In the genomic region with DNA sequence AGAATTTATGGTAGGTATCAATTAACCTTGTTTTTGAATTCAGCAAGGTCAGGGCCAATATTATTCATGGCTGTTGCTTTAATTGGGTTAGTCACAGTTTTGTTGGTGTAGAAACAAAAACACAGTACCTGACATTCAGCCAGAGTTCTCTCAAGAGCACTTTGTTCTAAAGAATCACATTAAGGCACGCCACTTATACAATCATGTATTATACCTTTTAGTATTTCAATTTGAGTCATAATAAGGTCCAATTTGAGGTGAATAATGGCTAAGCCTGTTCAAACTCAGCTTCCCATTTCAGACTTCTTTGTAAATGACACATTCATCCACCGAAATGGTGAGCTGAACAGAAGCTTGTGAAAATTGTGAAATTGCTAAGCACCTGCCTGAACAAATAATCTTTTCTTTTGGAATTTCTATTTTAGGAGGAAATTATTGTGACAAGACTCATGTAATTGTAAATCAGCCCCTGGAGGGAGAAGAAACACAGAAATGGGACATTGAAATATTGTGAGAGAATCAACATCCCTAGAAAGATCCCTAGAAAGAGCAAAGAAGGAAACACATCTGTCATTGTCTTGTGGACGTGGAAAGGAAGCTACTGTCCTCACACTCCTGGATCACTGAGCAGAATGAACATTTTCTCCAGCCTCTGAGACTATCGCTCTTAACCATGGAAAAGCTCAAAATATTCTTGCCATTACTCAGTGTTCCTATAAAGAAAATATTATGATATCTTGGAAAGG, we compare ENCODE assay signal across 16 cellular contexts. TPM values are rescaled to one million over a fixed set of nuclear protein-coding genes. Genes with fewer than 3 reads are reported as not detected.
DNase-seq lines count a peak whose midpoint lies in the region; ATAC-seq and TF ChIP-seq lines count a peak whose summit lies in the region.
"Had no signal": no experiment of that assay in that cellular context is flagged by ENCODE, and none has a peak within 500 bp of the region (broad histone marks: within the 10 kb centered on the region; RNA-seq: fewer than 3 reads in every experiment).

No MANE protein-coding gene starts in this region.

- H3K9me3 Mint-ChIP-seq in activated naive CD8-positive, alpha-beta T cell treated with anti-CD3 and anti-CD28 coated beads for 36 hours, result no peaks in the 10 kb centered on the region
- H3K9me3 Mint-ChIP-seq in activated naive CD8-positive, alpha-beta T cell treated with anti-CD3 and anti-CD28 coated beads, Interleukin-2, amount 50 U/mL, for 24 hours, result no peaks in the 10 kb centered on the region
- H3K9me3 Mint-ChIP-seq: activated naive CD4-positive, alpha-beta T cell treated with anti-CD3 and anti-CD28 coated beads, Interleukin-2, amount 10 ng/mL, durations not matched to agents 7 days and 5 days had no signal

- TF ChIP-seq CTCF in thoracic aorta (IDR thresholded peaks at IDR 0.05), result no peak

- DNase-seq in activated naive CD8-positive, alpha-beta T cell treated with anti-CD3 and anti-CD28 coated beads for 36 hours, result no peak
- no peak for DNase-seq in activated naive CD8-positive, alpha-beta T cell treated with anti-CD3 and anti-CD28 coated beads, Interleukin-2, amount 50 U/mL, for 24 hours
- DNase-seq in NCI-H146 (lab: John Stamatoyannopoulos, UW), result peak; percentile 6
- DNase-seq in SK-MEL-5 (ENCODE audit: low read depth, low spot score), result peak; percentile 68
- DNase-seq in thoracic aorta (ENCODE audit: low spot score), result no peak
- no peak for DNase-seq in left lobe of liver (ENCODE audit: low spot score)
- DNase-seq in cerebellum (ENCODE audit: low spot score), result no peak
- DNase-seq: activated CD8-positive, alpha-beta memory T cell treated with anti-CD3 and anti-CD28 coated beads for 24 hours; activated naive CD4-positive, alpha-beta T cell treated with anti-CD3 and anti-CD28 coated beads, Interleukin-2, amount 10 ng/mL, durations not matched to agents 7 days and 5 days; AML-193; DND-41; NCI-H446; retina; SK-N-SH had no signal

- no peaks in the 10 kb centered on the region for H3K9me3 ChIP-seq in thoracic aorta
- H3K9me3 ChIP-seq: breast epithelium, SK-N-SH had no signal

- H3K4me3 Mint-ChIP-seq in activated naive CD8-positive, alpha-beta T cell treated with anti-CD3 and anti-CD28 coated beads for 36 hours, result no peak overlapping the region
- no peak overlapping the region for H3K4me3 Mint-ChIP-seq in activated naive CD8-positive, alpha-beta T cell treated with anti-CD3 and anti-CD28 coated beads, Interleukin-2, amount 50 U/mL, for 24 hours
- H3K4me3 Mint-ChIP-seq: activated naive CD4-positive, alpha-beta T cell treated with anti-CD3 and anti-CD28 coated beads, Interleukin-2, amount 10 ng/mL, durations not matched to agents 7 days and 5 days had no signal

- peaks cover 4% of the 10 kb centered on the region for H3K4me1 Mint-ChIP-seq in activated naive CD8-positive, alpha-beta T cell treated with anti-CD3 and anti-CD28 coated beads for 36 hours
- peaks cover 3% of the 10 kb centered on the region for H3K4me1 Mint-ChIP-seq in activated naive CD8-positive, alpha-beta T cell treated with anti-CD3 and anti-CD28 coated beads, Interleukin-2, amount 50 U/mL, for 24 hours
- H3K4me1 Mint-ChIP-seq: activated naive CD4-positive, alpha-beta T cell treated with anti-CD3 and anti-CD28 coated beads, Interleukin-2, amount 10 ng/mL, durations not matched to agents 7 days and 5 days had no signal

- peaks cover 12% of the 10 kb centered on the region for H3K36me3 Mint-ChIP-seq in activated naive CD8-positive, alpha-beta T cell treated with anti-CD3 and anti-CD28 coated beads for 36 hours
- peaks cover 40% of the 10 kb centered on the region for H3K36me3 Mint-ChIP-seq in activated naive CD8-positive, alpha-beta T cell treated with anti-CD3 and anti-CD28 coated beads, Interleukin-2, amount 50 U/mL, for 24 hours (ENCODE audit: low read depth)

- no peaks in the 10 kb centered on the region for H3K36me3 ChIP-seq in thoracic aorta
- H3K36me3 ChIP-seq: breast epithelium had no signal

- peaks cover 9 to 22% of the 10 kb centered on the region in 2 donors for H3K4me1 ChIP-seq in thoracic aorta (ENCODE audit: control insufficient read depth in 1 of 2, low read depth in 2 of 2)
- H3K4me1 ChIP-seq: breast epithelium had no signal

- H3K27ac ChIP-seq in thoracic aorta, result peak overlapping the region; percentile 34 to 37
- H3K27ac ChIP-seq: breast epithelium had no signal

- H3K27me3 Mint-ChIP-seq in activated naive CD8-positive, alpha-beta T cell treated with anti-CD3 and anti-CD28 coated beads for 36 hours, result no peaks in the 10 kb centered on the region
- H3K27me3 Mint-ChIP-seq in activated naive CD8-positive, alpha-beta T cell treated with anti-CD3 and anti-CD28 coated beads, Interleukin-2, amount 50 U/mL, for 24 hours, result no peaks in the 10 kb centered on the region
- H3K27me3 Mint-ChIP-seq: activated naive CD4-positive, alpha-beta T cell treated with anti-CD3 and anti-CD28 coated beads, Interleukin-2, amount 10 ng/mL, durations not matched to agents 7 days and 5 days had no signal

- H3K27me3 ChIP-seq in thoracic aorta (replicated peaks; ENCODE audit: insufficient read depth), result no peaks in the 10 kb centered on the region
- H3K27me3 ChIP-seq: breast epithelium had no signal

- no peak for ATAC-seq in activated naive CD8-positive, alpha-beta T cell treated with anti-CD3 and anti-CD28 coated beads, Interleukin-2, amount 50 U/mL, for 24 hours
- ATAC-seq in thoracic aorta (ENCODE audit: insufficient number of reproducible peaks, low FRiP score, low read depth), result no peak
- ATAC-seq in left lobe of liver, result no peak
- no peak for ATAC-seq in HG02870 (IDR thresholded peaks at IDR 0.05; ENCODE audit: unreplicated experiment)

- no peak overlapping the region for H3K4me3 ChIP-seq in thoracic aorta
- H3K4me3 ChIP-seq: breast epithelium had no signal

- peak overlapping the region; percentile 45 for H3K27ac Mint-ChIP-seq in activated naive CD8-positive, alpha-beta T cell treated with anti-CD3 and anti-CD28 coated beads for 36 hours
- no peak overlapping the region for H3K27ac Mint-ChIP-seq in activated naive CD8-positive, alpha-beta T cell treated with anti-CD3 and anti-CD28 coated beads, Interleukin-2, amount 50 U/mL, for 24 hours
- H3K27ac Mint-ChIP-seq: activated naive CD4-positive, alpha-beta T cell treated with anti-CD3 and anti-CD28 coated beads, Interleukin-2, amount 10 ng/mL, durations not matched to agents 7 days and 5 days had no signal

- in situ Hi-C loops in SK-MEL-5 (cut with HindIII; ENCODE audit: low pct_unique_long_range_greater_than_20kb, low sequenced_read_pairs), result no loop called here

RNA-seq across cellular contexts. Expression of a gene that starts 29.3 kb away (rescaled TPM):
- total RNA-seq in activated naive CD8-positive, alpha-beta T cell treated with anti-CD3 and anti-CD28 coated beads for 36 hours, result 10 to 100 TPM; 52.2 to 56.9 TPM
- 45.9 and 47.8 TPM in 2 replicates for total RNA-seq in SK-MEL-5 (2014; rRNA removed; shearing (Covaris generic))
- polyA plus RNA-seq in SK-MEL-5 (2015; cell fraction: cytosol; rRNA removed), result 25.7 and 28.3 TPM in 2 replicates
- 60.8 and 89.1 TPM in 2 replicates for polyA plus RNA-seq in SK-MEL-5 (2015; cell fraction: nucleus; rRNA removed)
- 10 to 100 TPM; 14.2 to 24.8 TPM for total RNA-seq in thoracic aorta
- 10.1 TPM for total RNA-seq in left lobe of liver
- 22.0 TPM for total RNA-seq in cerebellum

Comparison
In these comparisons a context has a peak if more than half of its experiments do, and no peak if none do; other contexts are left out.
1. DNase-seq: peak in NCI-H146 (single experiment) and SK-MEL-5 (single experiment); none in activated naive CD8-positive, alpha-beta T cell treated with anti-CD3 and anti-CD28 coated beads for 36 hours (single experiment), activated naive CD8-positive, alpha-beta T cell treated with anti-CD3 and anti-CD28 coated beads, Interleukin-2, amount 50 U/mL, for 24 hours (single experiment), thoracic aorta (single experiment), left lobe of liver (single experiment) and cerebellum (single experiment).